Comparison of ENCODE assay signal across 1 cellular context in genomic region chr16:67694611-67695010, GRCh38.
TF ChIP-seq lines count a peak whose summit lies in the region.

No MANE protein-coding gene starts in this region.

TF ChIP-seq in HepG2, 621 proteins besides CTCF, POLR2A, EP300 and RAD21:
- no peak for TF ChIP-seq BRD4 (CRISPR knock-in tag; IDR thresholded peaks at IDR 0.05)
- no peak for TF ChIP-seq GMEB1 (CRISPR knock-in tag; IDR thresholded peaks at IDR 0.05; ENCODE audit: borderline replicate concordance)
- no peak for TF ChIP-seq REST (IDR thresholded peaks at IDR 0.05; ENCODE audit: borderline replicate concordance in 1 of 2, low read depth in 1 of 2, low read length in 2 of 2)
- TF ChIP-seq ZFP91 (CRISPR knock-in tag; IDR thresholded peaks at IDR 0.05; ENCODE audit: borderline replicate concordance), result no peak
- TF ChIP-seq, protein P1, sequence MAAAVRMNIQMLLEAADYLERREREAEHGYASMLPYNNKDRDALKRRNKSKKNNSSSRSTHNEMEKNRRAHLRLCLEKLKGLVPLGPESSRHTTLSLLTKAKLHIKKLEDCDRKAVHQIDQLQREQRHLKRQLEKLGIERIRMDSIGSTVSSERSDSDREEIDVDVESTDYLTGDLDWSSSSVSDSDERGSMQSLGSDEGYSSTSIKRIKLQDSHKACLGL (CRISPR knock-in tag; IDR thresholded peaks at IDR 0.05), result no peak
- no peak for TF ChIP-seq GMEB2 (CRISPR knock-in tag; IDR thresholded peaks at IDR 0.05; ENCODE audit: low read depth)
- no peak for TF ChIP-seq KLF15 (CRISPR knock-in tag; IDR thresholded peaks at IDR 0.05; ENCODE audit: borderline replicate concordance)
- TF ChIP-seq, protein P2, sequence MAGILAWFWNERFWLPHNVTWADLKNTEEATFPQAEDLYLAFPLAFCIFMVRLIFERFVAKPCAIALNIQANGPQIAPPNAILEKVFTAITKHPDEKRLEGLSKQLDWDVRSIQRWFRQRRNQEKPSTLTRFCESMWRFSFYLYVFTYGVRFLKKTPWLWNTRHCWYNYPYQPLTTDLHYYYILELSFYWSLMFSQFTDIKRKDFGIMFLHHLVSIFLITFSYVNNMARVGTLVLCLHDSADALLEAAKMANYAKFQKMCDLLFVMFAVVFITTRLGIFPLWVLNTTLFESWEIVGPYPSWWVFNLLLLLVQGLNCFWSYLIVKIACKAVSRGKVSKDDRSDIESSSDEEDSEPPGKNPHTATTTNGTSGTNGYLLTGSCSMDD (CRISPR knock-in tag; IDR thresholded peaks at IDR 0.05), result no peak
- TF ChIP-seq HDAC2 (CRISPR knock-in tag; IDR thresholded peaks at IDR 0.05), result no peak
